In the genomic region with DNA sequence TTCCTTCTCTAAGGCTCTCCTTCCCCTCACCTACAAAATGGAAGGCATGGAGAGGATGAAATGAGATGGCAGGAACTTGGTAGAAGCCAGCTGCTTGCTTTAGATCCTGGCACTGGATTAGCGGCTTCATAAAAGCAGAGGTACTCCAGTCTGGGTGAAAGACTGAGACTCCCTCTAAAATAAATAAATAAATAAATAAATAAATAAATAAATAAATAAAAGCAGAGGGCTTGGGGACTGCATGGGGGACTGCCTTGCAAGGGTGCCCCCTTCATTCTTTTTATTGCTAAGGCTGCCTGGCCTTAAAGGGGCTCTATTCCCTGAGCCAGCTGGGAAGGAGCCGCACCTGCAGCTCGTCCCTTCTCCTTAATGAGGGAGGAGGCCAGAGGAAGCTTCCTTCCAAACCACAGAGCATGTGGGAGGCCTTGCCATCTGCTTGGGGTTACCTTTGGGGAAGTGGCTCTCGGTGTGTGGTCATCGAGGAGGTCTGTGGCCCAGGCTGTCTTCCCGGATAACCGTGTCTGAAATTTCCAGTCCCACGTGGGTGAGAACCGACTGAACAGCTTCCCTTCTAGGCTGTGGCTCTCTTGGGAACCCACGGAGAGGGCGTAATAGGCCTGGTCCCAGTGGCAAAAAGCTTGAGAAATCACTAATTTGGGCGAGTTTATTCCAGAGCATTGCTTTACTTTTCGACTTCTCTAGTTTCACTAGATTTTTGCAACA, we compare ENCODE assay signal across 1 cellular context.
TF ChIP-seq lines count a peak whose summit lies in the region.

No MANE protein-coding gene starts in this region.

TF ChIP-seq in HepG2, 621 proteins besides CTCF, POLR2A, EP300 and RAD21:
- TF ChIP-seq, protein P1, sequence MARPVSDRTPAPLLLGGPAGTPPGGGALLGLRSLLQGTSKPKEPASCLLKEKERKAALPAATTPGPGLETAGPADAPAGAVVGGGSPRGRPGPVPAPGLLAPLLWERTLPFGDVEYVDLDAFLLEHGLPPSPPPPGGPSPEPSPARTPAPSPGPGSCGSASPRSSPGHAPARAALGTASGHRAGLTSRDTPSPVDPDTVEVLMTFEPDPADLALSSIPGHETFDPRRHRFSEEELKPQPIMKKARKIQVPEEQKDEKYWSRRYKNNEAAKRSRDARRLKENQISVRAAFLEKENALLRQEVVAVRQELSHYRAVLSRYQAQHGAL (CRISPR knock-in tag; IDR thresholded peaks at IDR 0.05; ENCODE audit: not compliant biosample characterization) = no peak
- TF ChIP-seq JUND (CRISPR knock-in tag; IDR thresholded peaks at IDR 0.05) (no peak), PAF1 (CRISPR knock-in tag; IDR thresholded peaks at IDR 0.05) (no peak), FOXO1 (CRISPR knock-in tag; IDR thresholded peaks at IDR 0.05) (no peak), PHF20 (CRISPR knock-in tag; IDR thresholded peaks at IDR 0.05) (no peak), BHLHE40 (IDR thresholded peaks at IDR 0.05; ENCODE audit: low read length) (no peak), AGO2 (optimal IDR thresholded peaks at IDR 0.05; ENCODE audit: low read depth, low read length) (no peak), ZNF34 (CRISPR knock-in tag; IDR thresholded peaks at IDR 0.05; ENCODE audit: borderline replicate concordance) (no peak), ZKSCAN8 (CRISPR knock-in tag; IDR thresholded peaks at IDR 0.05; ENCODE audit: borderline replicate concordance) (no peak), ZNF549 (CRISPR knock-in tag; IDR thresholded peaks at IDR 0.05) (no peak), AHR (CRISPR knock-in tag; IDR thresholded peaks at IDR 0.05) (no peak), JARID2 (CRISPR knock-in tag; IDR thresholded peaks at IDR 0.05; ENCODE audit: insufficient replicate concordance) (no peak), ADNP (CRISPR knock-in tag; IDR thresholded peaks at IDR 0.05) (no peak), ZNF101 (CRISPR knock-in tag; IDR thresholded peaks at IDR 0.05; ENCODE audit: borderline replicate concordance, low read depth) (no peak), ZNF678 (CRISPR knock-in tag; IDR thresholded peaks at IDR 0.05) (no peak)
- TF ChIP-seq, protein P2, sequence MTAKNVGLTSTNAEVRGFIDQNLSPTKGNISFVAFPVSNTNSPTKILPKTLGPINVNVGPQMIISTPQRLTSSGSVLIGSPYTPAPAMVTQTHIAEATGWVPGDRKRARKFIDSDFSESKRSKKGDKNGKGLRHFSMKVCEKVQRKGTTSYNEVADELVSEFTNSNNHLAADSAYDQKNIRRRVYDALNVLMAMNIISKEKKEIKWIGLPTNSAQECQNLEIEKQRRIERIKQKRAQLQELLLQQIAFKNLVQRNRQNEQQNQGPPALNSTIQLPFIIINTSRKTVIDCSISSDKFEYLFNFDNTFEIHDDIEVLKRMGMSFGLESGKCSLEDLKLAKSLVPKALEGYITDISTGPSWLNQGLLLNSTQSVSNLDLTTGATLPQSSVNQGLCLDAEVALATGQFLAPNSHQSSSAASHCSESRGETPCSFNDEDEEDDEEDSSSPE (CRISPR knock-in tag; IDR thresholded peaks at IDR 0.05) = no peak
